Comparison of ENCODE assay signal across 9 cellular contexts in genomic region chr14:69711065-69711464, GRCh38. TPM values are rescaled to one million over a fixed set of nuclear protein-coding genes. Genes with fewer than 3 reads are reported as not detected.
DNase-seq lines count a peak whose midpoint lies in the region; ATAC-seq and TF ChIP-seq lines count a peak whose summit lies in the region.
"Had no signal": no experiment of that assay in that cellular context is flagged by ENCODE, and none has a peak within 500 bp of the region (broad histone marks: within the 10 kb centered on the region; RNA-seq: fewer than 3 reads in every experiment).

No MANE protein-coding gene starts in this region.

- ATAC-seq in activated T-cell treated with anti-CD3 and anti-CD28 coated beads, Interleukin-2, amount 50 U/mL, for 72 hours (replicated peaks in 1 of 2): no peak
- ATAC-seq in activated T-cell treated with anti-CD3 and anti-CD28 coated beads, Interleukin-2, amount 50 U/mL, for 4 hours: no peak
- ATAC-seq in lower lobe of right lung (peak; percentile 25 to 50), upper lobe of left lung (ENCODE audit: low FRiP score in 2 of 2) (peak; percentile 5 to 10)
- no peak for ATAC-seq in activated naive CD4-positive, alpha-beta T cell treated with anti-CD3 and anti-CD28 coated beads, Interleukin-2, amount 50 U/mL, for 72 hours

- H3K36me3 ChIP-seq in lower lobe of right lung: peaks cover 64% of the 10 kb centered on the region
- H3K36me3 ChIP-seq in upper lobe of left lung: peaks cover 10 to 73% (median 25%) of the 10 kb centered on the region in 4 donors

- H3K27me3 ChIP-seq in lower lobe of right lung (ENCODE audit: low read depth) (no peaks in the 10 kb centered on the region), upper lobe of left lung (no peaks in the 10 kb centered on the region)

- no peak for DNase-seq in activated T-cell treated with anti-CD3 and anti-CD28 coated beads, Interleukin-2, amount 50 U/mL, for 72 hours
- no peak for DNase-seq in activated T-cell treated with anti-CD3 and anti-CD28 coated beads, Interleukin-2, amount 50 U/mL, for 4 hours
- DNase-seq in activated CD4-positive, alpha-beta memory T cell treated with anti-CD3 and anti-CD28 coated beads for 36 hours: no peak
- DNase-seq in lower lobe of right lung: peak; percentile 68
- peak; percentile 53 to 67 for DNase-seq in upper lobe of left lung
- no peak for DNase-seq in medulla oblongata (ENCODE audit: extremely low spot score)
- no peak for DNase-seq in activated naive CD4-positive, alpha-beta T cell treated with anti-CD3 and anti-CD28 coated beads, Interleukin-2, amount 50 U/mL, for 72 hours (ENCODE audit: low spot score in 2 of 2)
- DNase-seq in epidermal melanocyte (ENCODE audit: insufficient read length, low spot score): no peak
- DNase-seq: activated CD8-positive, alpha-beta memory T cell treated with anti-CD3 and anti-CD28 coated beads, Interleukin-2, amount 50 U/mL, for 48 hours had no signal

- TF ChIP-seq CTCF in lower lobe of right lung (IDR thresholded peaks at IDR 0.05) (no peak), upper lobe of left lung (IDR thresholded peaks at IDR 0.05) (no peak)

- H3K4me3 ChIP-seq in lower lobe of right lung (no peak overlapping the region), upper lobe of left lung (no peak overlapping the region)

- H3K9me3 Mint-ChIP-seq in activated T-cell treated with anti-CD3 and anti-CD28 coated beads, Interleukin-2, amount 50 U/mL, for 72 hours: no peaks in the 10 kb centered on the region
- no peaks in the 10 kb centered on the region for H3K9me3 Mint-ChIP-seq in activated T-cell treated with anti-CD3 and anti-CD28 coated beads, Interleukin-2, amount 50 U/mL, for 4 hours
- no peaks in the 10 kb centered on the region for H3K9me3 Mint-ChIP-seq in activated CD4-positive, alpha-beta memory T cell treated with anti-CD3 and anti-CD28 coated beads for 36 hours
- no peaks in the 10 kb centered on the region for H3K9me3 Mint-ChIP-seq in activated naive CD4-positive, alpha-beta T cell treated with anti-CD3 and anti-CD28 coated beads, Interleukin-2, amount 50 U/mL, for 72 hours

- CTCF ChIA-PET in activated CD4-positive, alpha-beta memory T cell treated with anti-CD3 and anti-CD28 coated beads for 36 hours (lab: Charles Lee): interaction anchor here (2.5 to 3.2 kb wide), 2 partner anchors 12 to 16 kb away, joined by 9 to 11 read pairs; no protein-coding TSS in a partner anchor

- peaks cover 9 to 25% of the 10 kb centered on the region in 2 donors for H3K36me3 Mint-ChIP-seq in activated T-cell treated with anti-CD3 and anti-CD28 coated beads, Interleukin-2, amount 50 U/mL, for 72 hours (ENCODE audit: insufficient read depth in 2 of 2)
- peaks cover 47% of the 10 kb centered on the region for H3K36me3 Mint-ChIP-seq in activated T-cell treated with anti-CD3 and anti-CD28 coated beads, Interleukin-2, amount 50 U/mL, for 4 hours (ENCODE audit: insufficient read depth)
- H3K36me3 Mint-ChIP-seq in activated CD4-positive, alpha-beta memory T cell treated with anti-CD3 and anti-CD28 coated beads for 36 hours: peaks cover 60% of the 10 kb centered on the region
- H3K36me3 Mint-ChIP-seq in activated naive CD4-positive, alpha-beta T cell treated with anti-CD3 and anti-CD28 coated beads, Interleukin-2, amount 50 U/mL, for 72 hours: peaks cover 13 to 72% of the 10 kb centered on the region in 2 donors

- peak overlapping the region; percentile 84 for H3K27ac ChIP-seq in lower lobe of right lung
- H3K27ac ChIP-seq in upper lobe of left lung: peak overlapping the region; percentile 73 to 87 (median 84)

- no peaks in the 10 kb centered on the region for H3K27me3 Mint-ChIP-seq in activated T-cell treated with anti-CD3 and anti-CD28 coated beads, Interleukin-2, amount 50 U/mL, for 72 hours (ENCODE audit: low read depth)
- H3K27me3 Mint-ChIP-seq in activated T-cell treated with anti-CD3 and anti-CD28 coated beads, Interleukin-2, amount 50 U/mL, for 4 hours (ENCODE audit: low read depth): no peaks in the 10 kb centered on the region
- no peaks in the 10 kb centered on the region for H3K27me3 Mint-ChIP-seq in activated CD4-positive, alpha-beta memory T cell treated with anti-CD3 and anti-CD28 coated beads for 36 hours

- TF ChIP-seq EP300 in upper lobe of left lung (IDR thresholded peaks at IDR 0.05): no peak

- no peak for TF ChIP-seq POLR2A in upper lobe of left lung (IDR thresholded peaks at IDR 0.05)

- H3K4me3 Mint-ChIP-seq in activated T-cell treated with anti-CD3 and anti-CD28 coated beads, Interleukin-2, amount 50 U/mL, for 72 hours: no peak overlapping the region
- H3K4me3 Mint-ChIP-seq in activated T-cell treated with anti-CD3 and anti-CD28 coated beads, Interleukin-2, amount 50 U/mL, for 4 hours: no peak overlapping the region
- H3K4me3 Mint-ChIP-seq in activated CD4-positive, alpha-beta memory T cell treated with anti-CD3 and anti-CD28 coated beads for 36 hours: no peak overlapping the region

- H3K9me3 ChIP-seq in lower lobe of right lung: no peaks in the 10 kb centered on the region
- H3K9me3 ChIP-seq in upper lobe of left lung: no peaks in the 10 kb centered on the region

- H3K27ac Mint-ChIP-seq in activated T-cell treated with anti-CD3 and anti-CD28 coated beads, Interleukin-2, amount 50 U/mL, for 72 hours: peak overlapping the region; percentile 48
- H3K27ac Mint-ChIP-seq in activated CD4-positive, alpha-beta memory T cell treated with anti-CD3 and anti-CD28 coated beads for 36 hours: peak overlapping the region; percentile 30
- H3K27ac Mint-ChIP-seq in activated naive CD4-positive, alpha-beta T cell treated with anti-CD3 and anti-CD28 coated beads, Interleukin-2, amount 50 U/mL, for 72 hours: peak overlapping the region in 1 of 2 donors; percentile 91

- intact Hi-C loops in activated CD4-positive, alpha-beta memory T cell treated with anti-CD3 and anti-CD28 coated beads for 36 hours (cut with micrococcal nuclease): no loop called here
- intact Hi-C loops in lower lobe of right lung (cut with DNase I): no loop called here

- POLR2A ChIA-PET in activated CD4-positive, alpha-beta memory T cell treated with anti-CD3 and anti-CD28 coated beads for 36 hours (lab: Charles Lee): interaction anchor here (2.3 kb wide), 1 partner anchor 24 kb away, joined by 6 read pairs; no protein-coding TSS in a partner anchor

- H3K4me1 ChIP-seq in lower lobe of right lung (peaks cover 68% of the 10 kb centered on the region), upper lobe of left lung (peaks cover 49 to 77% (median 58%) of the 10 kb centered on the region in 4 donors)

- peaks cover 47% of the 10 kb centered on the region for H3K4me1 Mint-ChIP-seq in activated T-cell treated with anti-CD3 and anti-CD28 coated beads, Interleukin-2, amount 50 U/mL, for 72 hours (ENCODE audit: low read depth)
- H3K4me1 Mint-ChIP-seq in activated T-cell treated with anti-CD3 and anti-CD28 coated beads, Interleukin-2, amount 50 U/mL, for 4 hours (ENCODE audit: low read depth): peaks cover 46% of the 10 kb centered on the region
- peaks cover 49% of the 10 kb centered on the region for H3K4me1 Mint-ChIP-seq in activated CD4-positive, alpha-beta memory T cell treated with anti-CD3 and anti-CD28 coated beads for 36 hours (ENCODE audit: low read depth)

- WGBS in upper lobe of left lung, 2 donors: 27 to 36% methylated on average over 3 to 4 of the region's 4 CpGs

RNA-seq across cellular contexts. Expression of gene SRSF5, which starts 55.9 kb away (rescaled TPM):
- total RNA-seq in activated T-cell treated with anti-CD3 and anti-CD28 coated beads, Interleukin-2, amount 50 U/mL, for 72 hours: 100 to 1,000 TPM; 417 to 428 TPM
- 100 to 1,000 TPM; 321 to 342 (median 325) TPM for total RNA-seq in activated T-cell treated with anti-CD3 and anti-CD28 coated beads, Interleukin-2, amount 50 U/mL, for 4 hours
- total RNA-seq in activated CD4-positive, alpha-beta memory T cell treated with anti-CD3 and anti-CD28 coated beads for 36 hours: 100 to 1,000 TPM; 289 to 303 TPM
- 298 TPM for total RNA-seq in lower lobe of right lung
- total RNA-seq in upper lobe of left lung: 1,000 to 10,000 TPM in 1 of 6 donors, 100 to 1,000 TPM in 5; 238 to 1,033 (median 288) TPM
- total RNA-seq in activated naive CD4-positive, alpha-beta T cell treated with anti-CD3 and anti-CD28 coated beads, Interleukin-2, amount 50 U/mL, for 72 hours: 100 to 1,000 TPM; 324 to 364 TPM

Comparison
In these comparisons a context has a peak if more than half of its experiments do, and no peak if none do; other contexts are left out.
1. ATAC-seq: peak in lower lobe of right lung (2 of 2) and upper lobe of left lung (2 of 2); none in activated T-cell treated with anti-CD3 and anti-CD28 coated beads, Interleukin-2, amount 50 U/mL, for 72 hours (0 of 2), activated T-cell treated with anti-CD3 and anti-CD28 coated beads, Interleukin-2, amount 50 U/mL, for 4 hours (0 of 2) and activated naive CD4-positive, alpha-beta T cell treated with anti-CD3 and anti-CD28 coated beads, Interleukin-2, amount 50 U/mL, for 72 hours (0 of 2).
2. DNase-seq: peak in lower lobe of right lung (single experiment) and upper lobe of left lung (2 of 2); none in activated T-cell treated with anti-CD3 and anti-CD28 coated beads, Interleukin-2, amount 50 U/mL, for 72 hours (0 of 2), activated T-cell treated with anti-CD3 and anti-CD28 coated beads, Interleukin-2, amount 50 U/mL, for 4 hours (single experiment), activated CD4-positive, alpha-beta memory T cell treated with anti-CD3 and anti-CD28 coated beads for 36 hours (single experiment), medulla oblongata (single experiment), activated naive CD4-positive, alpha-beta T cell treated with anti-CD3 and anti-CD28 coated beads, Interleukin-2, amount 50 U/mL, for 72 hours (0 of 2) and epidermal melanocyte (single experiment).